14 cellular contexts compared by ENCODE assay signal in the genomic region with DNA sequence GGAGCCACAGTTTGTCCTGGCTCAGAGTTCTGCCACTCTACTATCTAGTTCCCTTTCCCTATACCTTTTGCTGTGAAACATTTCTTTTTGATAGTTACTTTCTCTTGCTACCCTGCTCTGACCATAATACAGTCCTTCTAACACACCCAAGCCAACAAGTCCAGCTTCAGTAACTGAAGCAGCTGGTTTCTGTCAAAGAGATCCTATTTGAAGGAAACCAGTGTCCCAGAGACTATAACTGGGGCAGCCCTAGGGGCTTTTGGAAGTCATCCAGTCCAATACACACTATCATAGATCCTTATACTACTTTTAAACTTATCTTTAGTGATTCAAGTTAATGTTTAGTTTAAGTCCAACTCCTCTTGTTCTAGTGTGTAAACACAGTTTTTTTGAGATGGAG. TPM values are rescaled to one million over a fixed set of nuclear protein-coding genes. Genes with fewer than 3 reads are reported as not detected.
DNase-seq lines count a peak whose midpoint lies in the region; ATAC-seq and TF ChIP-seq lines count a peak whose summit lies in the region.
"Had no signal": no experiment of that assay in that cellular context is flagged by ENCODE, and none has a peak within 500 bp of the region (broad histone marks: within the 10 kb centered on the region; RNA-seq: fewer than 3 reads in every experiment).

No MANE protein-coding gene starts in this region.

- H3K4me3 Mint-ChIP-seq in activated naive CD4-positive, alpha-beta T cell treated with anti-CD3 and anti-CD28 coated beads for 36 hours, result no peak overlapping the region
- H3K4me3 Mint-ChIP-seq in T-cell, result no peak overlapping the region
- H3K4me3 Mint-ChIP-seq in stimulated activated effector memory CD8-positive, alpha-beta T cell treated with anti-CD3 and anti-CD28 coated beads, Interleukin-12 subunit alpha, Interleukin-12 subunit beta, amount 100 ng/mL, for 72 hours, result no peak overlapping the region

- no peaks in the 10 kb centered on the region for H3K27me3 Mint-ChIP-seq in activated naive CD4-positive, alpha-beta T cell treated with anti-CD3 and anti-CD28 coated beads for 36 hours (ENCODE audit: low read depth)
- H3K27me3 Mint-ChIP-seq in T-cell, result no peaks in the 10 kb centered on the region

- CTCF ChIA-PET in activated naive CD4-positive, alpha-beta T cell treated with anti-CD3 and anti-CD28 coated beads for 36 hours (lab: Charles Lee), result interaction anchor here (0.6 to 1.3 kb wide), 3 partner anchors 8 to 94 kb away, joined by 3 to 6 read pairs (median 3); no protein-coding TSS in a partner anchor
- CTCF ChIA-PET in T-cell (lab: Charles Lee), result interaction anchor here in 1 of 2 donors (0.6 kb wide), 1 partner anchor 92 kb away, joined by 3 read pairs; no protein-coding TSS in a partner anchor

- peaks cover 64% of the 10 kb centered on the region for H3K36me3 Mint-ChIP-seq in activated naive CD4-positive, alpha-beta T cell treated with anti-CD3 and anti-CD28 coated beads for 36 hours (ENCODE audit: low read depth)
- H3K36me3 Mint-ChIP-seq in activated naive CD4-positive, alpha-beta T cell treated with anti-CD3 and anti-CD28 coated beads, Interleukin-2, amount 50 U/mL, for 72 hours, result peaks cover 37 to 68% of the 10 kb centered on the region in 2 donors
- peaks cover 74% of the 10 kb centered on the region for H3K36me3 Mint-ChIP-seq in T-cell
- H3K36me3 Mint-ChIP-seq in stimulated activated effector memory CD8-positive, alpha-beta T cell treated with anti-CD3 and anti-CD28 coated beads, Interleukin-12 subunit alpha, Interleukin-12 subunit beta, amount 100 ng/mL, for 72 hours, result peaks cover 100% of the 10 kb centered on the region

- H3K4me1 ChIP-seq in effector memory CD4-positive, alpha-beta T cell (ENCODE audit: control insufficient read depth, insufficient read depth, low read length, poor library complexity, severe bottlenecking), result peaks cover 5% of the 10 kb centered on the region

- intact Hi-C loops in activated naive CD4-positive, alpha-beta T cell treated with anti-CD3 and anti-CD28 coated beads for 36 hours (cut with micrococcal nuclease), result no loop called here

- H3K4me3 ChIP-seq in fibroblast of villous mesenchyme (ENCODE audit: low read depth, low read length), result no peak overlapping the region
- H3K4me3 ChIP-seq in effector memory CD4-positive, alpha-beta T cell (ENCODE audit: insufficient read depth, low read depth, low read length, poor library complexity, severe bottlenecking), result no peak overlapping the region

- H3K27ac ChIP-seq in effector memory CD4-positive, alpha-beta T cell (ENCODE audit: insufficient read depth, low read length, poor library complexity, severe bottlenecking), result no peak overlapping the region

- no peaks in the 10 kb centered on the region for H3K27me3 ChIP-seq in effector memory CD4-positive, alpha-beta T cell (replicated peaks; ENCODE audit: control insufficient read depth, insufficient read depth, low read length, poor library complexity, severe bottlenecking)

- peaks cover 26% of the 10 kb centered on the region for H3K4me1 Mint-ChIP-seq in activated naive CD4-positive, alpha-beta T cell treated with anti-CD3 and anti-CD28 coated beads for 36 hours (ENCODE audit: low read depth)
- peaks cover 23 to 32% (median 30%) of the 10 kb centered on the region in 3 donors for H3K4me1 Mint-ChIP-seq in T-cell
- H3K4me1 Mint-ChIP-seq in stimulated activated effector memory CD8-positive, alpha-beta T cell treated with anti-CD3 and anti-CD28 coated beads, Interleukin-12 subunit alpha, Interleukin-12 subunit beta, amount 100 ng/mL, for 72 hours, result peaks cover 21% of the 10 kb centered on the region

- H3K36me3 ChIP-seq in effector memory CD4-positive, alpha-beta T cell (ENCODE audit: control insufficient read depth, insufficient read depth, low read length), result peaks cover 84% of the 10 kb centered on the region

- peak overlapping the region; percentile 11 for H3K27ac Mint-ChIP-seq in activated naive CD4-positive, alpha-beta T cell treated with anti-CD3 and anti-CD28 coated beads for 36 hours
- peak overlapping the region in 1 of 2 donors; percentile 82 for H3K27ac Mint-ChIP-seq in activated naive CD4-positive, alpha-beta T cell treated with anti-CD3 and anti-CD28 coated beads, Interleukin-2, amount 50 U/mL, for 72 hours
- H3K27ac Mint-ChIP-seq in T-cell, result peak overlapping the region; percentile 24 to 83
- H3K27ac Mint-ChIP-seq in stimulated activated effector memory CD8-positive, alpha-beta T cell treated with anti-CD3 and anti-CD28 coated beads, Interleukin-12 subunit alpha, Interleukin-12 subunit beta, amount 100 ng/mL, for 72 hours, result peak overlapping the region; percentile 70

- POLR2A ChIA-PET in T-cell (lab: Charles Lee), result no interaction called here

- H3K9me3 ChIP-seq in effector memory CD4-positive, alpha-beta T cell (ENCODE audit: control insufficient read depth, low read length), result no peaks in the 10 kb centered on the region

- TF ChIP-seq CTCF in fibroblast of villous mesenchyme (IDR thresholded peaks at IDR 0.05; ENCODE audit: insufficient read depth, low read depth, low read length), result no peak

- no peak for ATAC-seq in activated naive CD4-positive, alpha-beta T cell treated with anti-CD3 and anti-CD28 coated beads, Interleukin-2, amount 50 U/mL, for 72 hours
- ATAC-seq in T-cell (replicated peaks in 1 of 4), result no peak
- ATAC-seq in stimulated activated effector memory CD8-positive, alpha-beta T cell treated with anti-CD3 and anti-CD28 coated beads, Interleukin-12 subunit alpha, Interleukin-12 subunit beta, amount 100 ng/mL, for 72 hours, result no peak

- peaks cover 3% of the 10 kb centered on the region for H3K9me3 Mint-ChIP-seq in activated naive CD4-positive, alpha-beta T cell treated with anti-CD3 and anti-CD28 coated beads for 36 hours
- peaks cover 2 to 3% of the 10 kb centered on the region in 2 donors for H3K9me3 Mint-ChIP-seq in activated naive CD4-positive, alpha-beta T cell treated with anti-CD3 and anti-CD28 coated beads, Interleukin-2, amount 50 U/mL, for 72 hours
- H3K9me3 Mint-ChIP-seq in T-cell, result no peaks in the 10 kb centered on the region
- H3K9me3 Mint-ChIP-seq in stimulated activated effector memory CD8-positive, alpha-beta T cell treated with anti-CD3 and anti-CD28 coated beads, Interleukin-12 subunit alpha, Interleukin-12 subunit beta, amount 100 ng/mL, for 72 hours, result peaks cover 2% of the 10 kb centered on the region

- no peak for DNase-seq in activated naive CD4-positive, alpha-beta T cell treated with anti-CD3 and anti-CD28 coated beads for 36 hours
- DNase-seq in activated naive CD4-positive, alpha-beta T cell treated with anti-CD3 and anti-CD28 coated beads, Interleukin-2, amount 50 U/mL, for 72 hours (ENCODE audit: low spot score in 2 of 2), result no peak
- DNase-seq in T-cell (no peak), fibroblast of villous mesenchyme (ENCODE audit: low read depth) (peak; percentile 50), cortex of kidney (lab: John Stamatoyannopoulos, UW) (no peak)
- DNase-seq in stimulated activated effector memory CD8-positive, alpha-beta T cell treated with anti-CD3 and anti-CD28 coated beads, Interleukin-12 subunit alpha, Interleukin-12 subunit beta, amount 100 ng/mL, for 72 hours (ENCODE audit: low spot score in 2 of 2), result no peak
- no peak for DNase-seq in effector memory CD4-positive, alpha-beta T cell
- DNase-seq: AML-193, DMS 273 treated with DMSO at 0.1 percent for 48 hours, KBM-7, NCI-H1436 treated with DMSO at 0.1 percent for 48 hours, NCI-H2081 treated with DMSO at 0.1 percent for 48 hours, NCI-H226, NCI-H526 treated with DMSO at 0.1 percent for 48 hours had no signal

RNA-seq across cellular contexts. Expression of gene DHRS13, which starts 17.3 kb away (rescaled TPM):
- total RNA-seq in activated naive CD4-positive, alpha-beta T cell treated with anti-CD3 and anti-CD28 coated beads for 36 hours, result 10 to 100 TPM; 20.1 to 20.9 TPM
- 10 to 100 TPM; 33.8 to 36.5 TPM for total RNA-seq in activated naive CD4-positive, alpha-beta T cell treated with anti-CD3 and anti-CD28 coated beads, Interleukin-2, amount 50 U/mL, for 72 hours
- total RNA-seq in T-cell (10 to 100 TPM; 23.1 to 44.9 (median 39.7) TPM), fibroblast of villous mesenchyme (2.6 and 3.5 TPM in 2 replicates)

RNA-seq across cellular contexts. Expression of gene FLOT2, which starts 22.7 kb away (rescaled TPM):
- total RNA-seq in activated naive CD4-positive, alpha-beta T cell treated with anti-CD3 and anti-CD28 coated beads for 36 hours, result 10 to 100 TPM; 66.0 to 71.5 TPM
- 100 to 1,000 TPM in 1 of 2 donors, 10 to 100 TPM in 1; 44.9 to 102 TPM for total RNA-seq in activated naive CD4-positive, alpha-beta T cell treated with anti-CD3 and anti-CD28 coated beads, Interleukin-2, amount 50 U/mL, for 72 hours
- total RNA-seq in T-cell (100 to 1,000 TPM; 138 to 256 (median 235) TPM), fibroblast of villous mesenchyme (39.6 and 43.6 TPM in 2 replicates)

RNA-seq across cellular contexts. Expression of gene PHF12, which starts 31.1 kb away (rescaled TPM):
- 10 to 100 TPM; 52.8 to 56.7 TPM for total RNA-seq in activated naive CD4-positive, alpha-beta T cell treated with anti-CD3 and anti-CD28 coated beads for 36 hours
- total RNA-seq in activated naive CD4-positive, alpha-beta T cell treated with anti-CD3 and anti-CD28 coated beads, Interleukin-2, amount 50 U/mL, for 72 hours, result 10 to 100 TPM; 46.2 to 71.7 TPM
- total RNA-seq in T-cell (100 to 1,000 TPM; 121 to 176 (median 123) TPM), fibroblast of villous mesenchyme (22.5 and 23.2 TPM in 2 replicates)
